In genomic region chr10:119370972-119371703, GRCh38 we compare ENCODE assay signal across 9 cellular contexts.
A peak's percentile ranks its signal among the peaks of the same experiment; 100 is the strongest.
DNase-seq lines count a peak whose midpoint lies in the region; ATAC-seq and TF ChIP-seq lines count a peak whose summit lies in the region.
"Had no signal": no experiment of that assay in that cellular context is flagged by ENCODE, and none has a peak within 500 bp of the region (broad histone marks: within the 10 kb centered on the region; RNA-seq: fewer than 3 reads in every experiment).

No MANE protein-coding gene starts in this region.

- intact Hi-C loops in activated T-helper 1 cell treated with anti-CD3 and anti-CD28 coated beads, Interleukin-12 subunit alpha, Interleukin-12 subunit beta, Interleukin-2, Interleukin-4 antibody, amounts not matched to agents 30 ng/mL and 10 ng/mL and 1 ng/mL, durations not matched to agents 14 hours and 24 hours and 36 hours (cut with micrococcal nuclease): no loop called here

- H3K36me3 Mint-ChIP-seq in CD4-positive, CD25-positive, alpha-beta regulatory T cell: peaks cover 17% of the 10 kb centered on the region
- H3K36me3 Mint-ChIP-seq in activated T-helper 1 cell treated with anti-CD3 and anti-CD28 coated beads, Interleukin-12 subunit alpha, Interleukin-12 subunit beta, Interleukin-2, Interleukin-4 antibody, amounts not matched to agents 30 ng/mL and 10 ng/mL and 1 ng/mL, durations not matched to agents 14 hours and 24 hours and 36 hours (ENCODE audit: low read depth): peaks cover 8% of the 10 kb centered on the region

- no peaks in the 10 kb centered on the region for H3K36me3 ChIP-seq in CD4-positive, CD25-positive, alpha-beta regulatory T cell (ENCODE audit: control insufficient read depth, insufficient read depth, low read length)
- H3K36me3 ChIP-seq in BE2C: no peaks in the 10 kb centered on the region

- H3K4me3 ChIP-seq in CD4-positive, CD25-positive, alpha-beta regulatory T cell (ENCODE audit: low read depth, low read length): no peak overlapping the region
- H3K4me3 ChIP-seq in BE2C (ENCODE audit: low read depth, low read length): no peak overlapping the region

- peak overlapping the region; percentile 67 to 76 (median 67) for H3K27ac Mint-ChIP-seq in CD4-positive, CD25-positive, alpha-beta regulatory T cell
- H3K27ac Mint-ChIP-seq in activated T-helper 1 cell treated with anti-CD3 and anti-CD28 coated beads, Interleukin-12 subunit alpha, Interleukin-12 subunit beta, Interleukin-2, Interleukin-4 antibody, amounts not matched to agents 30 ng/mL and 10 ng/mL and 1 ng/mL, durations not matched to agents 14 hours and 24 hours and 36 hours: peak overlapping the region; percentile 15

- H3K27me3 Mint-ChIP-seq in CD4-positive, CD25-positive, alpha-beta regulatory T cell: no peaks in the 10 kb centered on the region
- no peaks in the 10 kb centered on the region for H3K27me3 Mint-ChIP-seq in activated T-helper 1 cell treated with anti-CD3 and anti-CD28 coated beads, Interleukin-12 subunit alpha, Interleukin-12 subunit beta, Interleukin-2, Interleukin-4 antibody, amounts not matched to agents 30 ng/mL and 10 ng/mL and 1 ng/mL, durations not matched to agents 14 hours and 24 hours and 36 hours (ENCODE audit: insufficient read depth)

- H3K27me3 ChIP-seq in CD4-positive, CD25-positive, alpha-beta regulatory T cell (ENCODE audit: control insufficient read depth, insufficient read depth, low read length): no peaks in the 10 kb centered on the region
- H3K27me3 ChIP-seq in BE2C: no peaks in the 10 kb centered on the region

- no peaks in the 10 kb centered on the region for H3K4me1 ChIP-seq in CD4-positive, CD25-positive, alpha-beta regulatory T cell (ENCODE audit: control insufficient read depth, insufficient read depth, low read length, poor library complexity, severe bottlenecking)
- H3K4me1 ChIP-seq in BE2C: no peaks in the 10 kb centered on the region

- TF ChIP-seq CTCF in BE2C (IDR thresholded peaks at IDR 0.05; ENCODE audit: low read depth, low read length): no peak

- H3K27ac ChIP-seq in CD4-positive, CD25-positive, alpha-beta regulatory T cell (ENCODE audit: insufficient read depth, low read length, poor library complexity, severe bottlenecking): no peak overlapping the region

- peaks cover 9 to 46% (median 17%) of the 10 kb centered on the region in 4 donors for H3K4me1 Mint-ChIP-seq in CD4-positive, CD25-positive, alpha-beta regulatory T cell
- H3K4me1 Mint-ChIP-seq in activated T-helper 1 cell treated with anti-CD3 and anti-CD28 coated beads, Interleukin-12 subunit alpha, Interleukin-12 subunit beta, Interleukin-2, Interleukin-4 antibody, amounts not matched to agents 30 ng/mL and 10 ng/mL and 1 ng/mL, durations not matched to agents 14 hours and 24 hours and 36 hours (ENCODE audit: low read depth): peaks cover 43% of the 10 kb centered on the region

- no peak for ATAC-seq in CD4-positive, CD25-positive, alpha-beta regulatory T cell (ENCODE audit: low read depth in 2 of 2)
- no peak for ATAC-seq in GM18498 (IDR thresholded peaks at IDR 0.05; ENCODE audit: unreplicated experiment)
- no peak for ATAC-seq in GM21381 (IDR thresholded peaks at IDR 0.05; ENCODE audit: unreplicated experiment)

- H3K9me3 Mint-ChIP-seq in CD4-positive, CD25-positive, alpha-beta regulatory T cell: no peaks in the 10 kb centered on the region
- H3K9me3 Mint-ChIP-seq in activated T-helper 1 cell treated with anti-CD3 and anti-CD28 coated beads, Interleukin-12 subunit alpha, Interleukin-12 subunit beta, Interleukin-2, Interleukin-4 antibody, amounts not matched to agents 30 ng/mL and 10 ng/mL and 1 ng/mL, durations not matched to agents 14 hours and 24 hours and 36 hours: no peaks in the 10 kb centered on the region

- no peak overlapping the region for H3K4me3 Mint-ChIP-seq in CD4-positive, CD25-positive, alpha-beta regulatory T cell
- H3K4me3 Mint-ChIP-seq in activated T-helper 1 cell treated with anti-CD3 and anti-CD28 coated beads, Interleukin-12 subunit alpha, Interleukin-12 subunit beta, Interleukin-2, Interleukin-4 antibody, amounts not matched to agents 30 ng/mL and 10 ng/mL and 1 ng/mL, durations not matched to agents 14 hours and 24 hours and 36 hours: no peak overlapping the region

- H3K9me3 ChIP-seq in CD4-positive, CD25-positive, alpha-beta regulatory T cell (ENCODE audit: control insufficient read depth in 2 of 2, low read length in 2 of 2): no peaks in the 10 kb centered on the region
- no peaks in the 10 kb centered on the region for H3K9me3 ChIP-seq in BE2C

- DNase-seq in CD4-positive, CD25-positive, alpha-beta regulatory T cell: no peak
- no peak for DNase-seq in activated T-helper 1 cell treated with anti-CD3 and anti-CD28 coated beads, Interleukin-12 subunit alpha, Interleukin-12 subunit beta, Interleukin-2, Interleukin-4 antibody, amounts not matched to agents 30 ng/mL and 10 ng/mL and 1 ng/mL, durations not matched to agents 14 hours and 24 hours and 36 hours (ENCODE audit: low spot score)
- DNase-seq in glomerular endothelial cell (ENCODE audit: extremely low read depth, low read depth, low spot score) (peak; percentile 72), renal cortical epithelial cell (ENCODE audit: low read depth) (peak; percentile 51), BE2C (no peak), T-helper 9 cell (no peak)
- DNase-seq: NCI-H69 had no signal

Comparison
In these comparisons a context has a peak if more than half of its experiments do, and no peak if none do; other contexts are left out.
1. DNase-seq: peak in glomerular endothelial cell (single experiment) and renal cortical epithelial cell (single experiment); none in CD4-positive, CD25-positive, alpha-beta regulatory T cell (0 of 3), activated T-helper 1 cell treated with anti-CD3 and anti-CD28 coated beads, Interleukin-12 subunit alpha, Interleukin-12 subunit beta, Interleukin-2, Interleukin-4 antibody, amounts not matched to agents 30 ng/mL and 10 ng/mL and 1 ng/mL, durations not matched to agents 14 hours and 24 hours and 36 hours (single experiment), BE2C (single experiment) and T-helper 9 cell (single experiment).